1 cellular context compared by ENCODE assay signal in the genomic region with DNA sequence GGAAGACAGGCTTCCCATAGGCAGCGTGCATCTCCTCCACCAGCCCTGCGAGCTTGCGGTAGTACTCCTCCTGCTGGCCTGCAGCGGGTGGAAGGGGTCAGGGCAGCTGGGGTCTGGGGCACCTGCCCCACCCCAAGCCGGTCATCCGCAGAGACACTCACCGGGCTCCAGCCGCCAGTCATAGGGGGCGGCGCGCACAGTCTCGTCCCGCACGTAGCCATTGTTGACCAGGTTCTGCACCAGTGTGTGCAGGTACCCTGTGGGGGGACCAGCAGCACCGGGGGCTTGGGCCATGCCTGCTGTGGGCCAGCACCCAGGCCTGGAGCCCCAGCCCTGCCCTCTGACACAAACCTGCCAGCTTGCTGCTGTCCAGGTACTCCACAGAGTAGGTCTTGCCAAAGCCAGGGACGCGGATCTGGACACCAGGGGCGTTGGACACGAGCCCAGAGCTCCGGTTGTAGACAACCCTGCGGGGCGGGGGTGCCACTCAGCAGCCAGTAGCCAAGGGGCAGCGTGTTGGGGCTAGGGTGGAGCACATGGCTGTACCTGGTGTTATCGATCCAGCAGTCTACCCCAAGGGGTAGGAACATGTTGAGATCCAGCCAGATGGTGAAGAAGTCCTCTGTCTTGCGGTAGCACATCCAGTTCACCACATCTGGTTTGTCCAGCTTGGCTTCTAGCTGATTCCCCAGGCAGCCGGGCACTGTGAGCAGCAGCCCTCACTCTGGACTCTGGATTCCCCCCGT.
TF ChIP-seq lines count a peak whose summit lies in the region.

No MANE protein-coding gene starts in this region.

TF ChIP-seq in HepG2, 621 proteins besides CTCF, POLR2A, EP300 and RAD21 (continued from another document and continues in another):
- TF ChIP-seq, protein P1, sequence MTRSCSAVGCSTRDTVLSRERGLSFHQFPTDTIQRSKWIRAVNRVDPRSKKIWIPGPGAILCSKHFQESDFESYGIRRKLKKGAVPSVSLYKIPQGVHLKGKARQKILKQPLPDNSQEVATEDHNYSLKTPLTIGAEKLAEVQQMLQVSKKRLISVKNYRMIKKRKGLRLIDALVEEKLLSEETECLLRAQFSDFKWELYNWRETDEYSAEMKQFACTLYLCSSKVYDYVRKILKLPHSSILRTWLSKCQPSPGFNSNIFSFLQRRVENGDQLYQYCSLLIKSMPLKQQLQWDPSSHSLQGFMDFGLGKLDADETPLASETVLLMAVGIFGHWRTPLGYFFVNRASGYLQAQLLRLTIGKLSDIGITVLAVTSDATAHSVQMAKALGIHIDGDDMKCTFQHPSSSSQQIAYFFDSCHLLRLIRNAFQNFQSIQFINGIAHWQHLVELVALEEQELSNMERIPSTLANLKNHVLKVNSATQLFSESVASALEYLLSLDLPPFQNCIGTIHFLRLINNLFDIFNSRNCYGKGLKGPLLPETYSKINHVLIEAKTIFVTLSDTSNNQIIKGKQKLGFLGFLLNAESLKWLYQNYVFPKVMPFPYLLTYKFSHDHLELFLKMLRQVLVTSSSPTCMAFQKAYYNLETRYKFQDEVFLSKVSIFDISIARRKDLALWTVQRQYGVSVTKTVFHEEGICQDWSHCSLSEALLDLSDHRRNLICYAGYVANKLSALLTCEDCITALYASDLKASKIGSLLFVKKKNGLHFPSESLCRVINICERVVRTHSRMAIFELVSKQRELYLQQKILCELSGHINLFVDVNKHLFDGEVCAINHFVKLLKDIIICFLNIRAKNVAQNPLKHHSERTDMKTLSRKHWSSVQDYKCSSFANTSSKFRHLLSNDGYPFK (CRISPR knock-in tag; IDR thresholded peaks at IDR 0.05; ENCODE audit: borderline replicate concordance) = peak; percentile 25; the same call in 1 of the 2 replicates
- 0 out of 2 replicates have a peak, but pooled peaks have one; percentile 12 for TF ChIP-seq MLX (CRISPR knock-in tag; IDR thresholded peaks at IDR 0.05)
- TF ChIP-seq ZNF710 (CRISPR knock-in tag; IDR thresholded peaks at IDR 0.05; ENCODE audit: borderline replicate concordance) = peak; percentile 20; the same call in 1 of the 2 replicates
- peak; percentile 20; the same call in 1 of the 2 replicates for TF ChIP-seq ZFP82 (CRISPR knock-in tag; IDR thresholded peaks at IDR 0.05; ENCODE audit: borderline replicate concordance)
- 0 out of 2 replicates have a peak, but pooled peaks have one; percentile 12 for TF ChIP-seq FOSL2 (CRISPR knock-in tag; IDR thresholded peaks at IDR 0.05)
- TF ChIP-seq SCMH1 (CRISPR knock-in tag; IDR thresholded peaks at IDR 0.05; ENCODE audit: borderline replicate concordance) = no peak
- TF ChIP-seq RFXAP (CRISPR knock-in tag; IDR thresholded peaks at IDR 0.05; ENCODE audit: borderline replicate concordance) = no peak
- TF ChIP-seq ARID2 (CRISPR knock-in tag; IDR thresholded peaks at IDR 0.05; ENCODE audit: borderline replicate concordance) = no peak
- TF ChIP-seq POLR2AphosphoS5 (IDR thresholded peaks at IDR 0.05; ENCODE audit: low read depth, low read length) = no peak
- TF ChIP-seq GATA4 (IDR thresholded peaks at IDR 0.05; ENCODE audit: borderline replicate concordance, low read depth) = no peak
- TF ChIP-seq HNRNPL (IDR thresholded peaks at IDR 0.05; ENCODE audit: low read depth, low read length) = peak; percentile 71; the same call in 1 of the 2 replicates
- TF ChIP-seq RXRB (CRISPR knock-in tag; IDR thresholded peaks at IDR 0.05; ENCODE audit: borderline replicate concordance) = peak; percentile 65; the same call in 1 of the 2 replicates
- peak; percentile 16; the same call in 1 of the 2 replicates for TF ChIP-seq ZNF264 (CRISPR knock-in tag; IDR thresholded peaks at IDR 0.05)
- no peak for TF ChIP-seq ZHX1 (CRISPR knock-in tag; IDR thresholded peaks at IDR 0.05; ENCODE audit: low read depth)
- TF ChIP-seq PBX2 (CRISPR knock-in tag; IDR thresholded peaks at IDR 0.05) = peak; percentile 20; the same call in 1 of the 2 replicates
- TF ChIP-seq ZNF841 (CRISPR knock-in tag; IDR thresholded peaks at IDR 0.05; ENCODE audit: borderline replicate concordance) = no peak
- 0 out of 2 replicates have a peak, but pooled peaks have one; percentile 25 for TF ChIP-seq ZFP41 (CRISPR knock-in tag; IDR thresholded peaks at IDR 0.05; ENCODE audit: borderline replicate concordance)
- TF ChIP-seq ZNF414 (CRISPR knock-in tag; IDR thresholded peaks at IDR 0.05) = peak; percentile 79; the same call in 1 of the 2 replicates
- TF ChIP-seq NKX3-1 (CRISPR knock-in tag; IDR thresholded peaks at IDR 0.05) = no peak
- TF ChIP-seq KDM5B (CRISPR knock-in tag; IDR thresholded peaks at IDR 0.05; ENCODE audit: borderline replicate concordance) = peak; percentile 40; the same call in 1 of the 2 replicates
- TF ChIP-seq SNAI1 (CRISPR knock-in tag; IDR thresholded peaks at IDR 0.05; ENCODE audit: borderline replicate concordance) = no peak
- TF ChIP-seq MED8 (CRISPR knock-in tag; IDR thresholded peaks at IDR 0.05; ENCODE audit: insufficient replicate concordance) = no peak
- no peak; the same call in 1 of the 2 replicates for TF ChIP-seq ZNF512B (CRISPR knock-in tag; IDR thresholded peaks at IDR 0.05; ENCODE audit: borderline replicate concordance)
- peak; percentile 44; the same call in 1 of the 2 replicates for TF ChIP-seq RXRA (CRISPR knock-in tag; IDR thresholded peaks at IDR 0.05)
- 0 out of 2 replicates have a peak, but pooled peaks have one; percentile 23 for TF ChIP-seq ZNF713 (CRISPR knock-in tag; IDR thresholded peaks at IDR 0.05)
- TF ChIP-seq SP2 (CRISPR knock-in tag; IDR thresholded peaks at IDR 0.05) = peak; percentile 15
- no peak for TF ChIP-seq ZNF816 (CRISPR knock-in tag; IDR thresholded peaks at IDR 0.05; ENCODE audit: borderline replicate concordance)
- TF ChIP-seq MTERF4 (CRISPR knock-in tag; IDR thresholded peaks at IDR 0.05) = peak; percentile 46
- TF ChIP-seq HCFC1 (IDR thresholded peaks at IDR 0.05; ENCODE audit: low read depth, low read length) = no peak
- TF ChIP-seq, protein P2, sequence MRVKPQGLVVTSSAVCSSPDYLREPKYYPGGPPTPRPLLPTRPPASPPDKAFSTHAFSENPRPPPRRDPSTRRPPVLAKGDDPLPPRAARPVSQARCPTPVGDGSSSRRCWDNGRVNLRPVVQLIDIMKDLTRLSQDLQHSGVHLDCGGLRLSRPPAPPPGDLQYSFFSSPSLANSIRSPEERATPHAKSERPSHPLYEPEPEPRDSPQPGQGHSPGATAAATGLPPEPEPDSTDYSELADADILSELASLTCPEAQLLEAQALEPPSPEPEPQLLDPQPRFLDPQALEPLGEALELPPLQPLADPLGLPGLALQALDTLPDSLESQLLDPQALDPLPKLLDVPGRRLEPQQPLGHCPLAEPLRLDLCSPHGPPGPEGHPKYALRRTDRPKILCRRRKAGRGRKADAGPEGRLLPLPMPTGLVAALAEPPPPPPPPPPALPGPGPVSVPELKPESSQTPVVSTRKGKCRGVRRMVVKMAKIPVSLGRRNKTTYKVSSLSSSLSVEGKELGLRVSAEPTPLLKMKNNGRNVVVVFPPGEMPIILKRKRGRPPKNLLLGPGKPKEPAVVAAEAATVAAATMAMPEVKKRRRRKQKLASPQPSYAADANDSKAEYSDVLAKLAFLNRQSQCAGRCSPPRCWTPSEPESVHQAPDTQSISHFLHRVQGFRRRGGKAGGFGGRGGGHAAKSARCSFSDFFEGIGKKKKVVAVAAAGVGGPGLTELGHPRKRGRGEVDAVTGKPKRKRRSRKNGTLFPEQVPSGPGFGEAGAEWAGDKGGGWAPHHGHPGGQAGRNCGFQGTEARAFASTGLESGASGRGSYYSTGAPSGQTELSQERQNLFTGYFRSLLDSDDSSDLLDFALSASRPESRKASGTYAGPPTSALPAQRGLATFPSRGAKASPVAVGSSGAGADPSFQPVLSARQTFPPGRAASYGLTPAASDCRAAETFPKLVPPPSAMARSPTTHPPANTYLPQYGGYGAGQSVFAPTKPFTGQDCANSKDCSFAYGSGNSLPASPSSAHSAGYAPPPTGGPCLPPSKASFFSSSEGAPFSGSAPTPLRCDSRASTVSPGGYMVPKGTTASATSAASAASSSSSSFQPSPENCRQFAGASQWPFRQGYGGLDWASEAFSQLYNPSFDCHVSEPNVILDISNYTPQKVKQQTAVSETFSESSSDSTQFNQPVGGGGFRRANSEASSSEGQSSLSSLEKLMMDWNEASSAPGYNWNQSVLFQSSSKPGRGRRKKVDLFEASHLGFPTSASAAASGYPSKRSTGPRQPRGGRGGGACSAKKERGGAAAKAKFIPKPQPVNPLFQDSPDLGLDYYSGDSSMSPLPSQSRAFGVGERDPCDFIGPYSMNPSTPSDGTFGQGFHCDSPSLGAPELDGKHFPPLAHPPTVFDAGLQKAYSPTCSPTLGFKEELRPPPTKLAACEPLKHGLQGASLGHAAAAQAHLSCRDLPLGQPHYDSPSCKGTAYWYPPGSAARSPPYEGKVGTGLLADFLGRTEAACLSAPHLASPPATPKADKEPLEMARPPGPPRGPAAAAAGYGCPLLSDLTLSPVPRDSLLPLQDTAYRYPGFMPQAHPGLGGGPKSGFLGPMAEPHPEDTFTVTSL (CRISPR knock-in tag; IDR thresholded peaks at IDR 0.05; ENCODE audit: borderline replicate concordance) = no peak; the same call in 1 of the 2 replicates
